13 cellular contexts compared by ENCODE assay signal in genomic region chr1:107535091-107535490, GRCh38.
A peak's percentile ranks its signal among the peaks of the same experiment; 100 is the strongest.
DNase-seq lines count a peak whose midpoint lies in the region; ATAC-seq, FAIRE-seq and TF ChIP-seq lines count a peak whose summit lies in the region.
"Had no signal": no experiment of that assay in that cellular context is flagged by ENCODE, and none has a peak within 500 bp of the region (broad histone marks: within the 10 kb centered on the region; RNA-seq: fewer than 3 reads in every experiment).

No MANE protein-coding gene starts in this region.

- FAIRE-seq in frontal cortex (lab: Jason Lieb, UNC) = no peak
- FAIRE-seq: K562 had no signal

- no peak for TF ChIP-seq CTCF in GM13977 (IDR thresholded peaks at IDR 0.05; ENCODE audit: extremely low read depth, insufficient read depth, missing control alignments)

- DNase-seq in GM13977 (ENCODE audit: low spot score) (peak; percentile 18), NCI-H1105 treated with DMSO at 0.1 percent for 48 hours (lab: John Stamatoyannopoulos, UW) (peak; percentile 61), cerebellum (ENCODE audit: low spot score) (peak; percentile 56), frontal cortex (ENCODE audit: low spot score in 2 of 2) (no peak), NCI-H1048 (lab: John Stamatoyannopoulos, UW) (no peak), HT-29 (ENCODE audit: low spot score) (no peak), hypothalamus (lab: John Stamatoyannopoulos, UW) (no peak)
- DNase-seq: activated effector memory CD4-positive, alpha-beta T cell treated with anti-CD3 and anti-CD28 coated beads, Interleukin-2, amount 50 U/mL, for 16 hours; Caco-2; central memory CD4-positive, alpha-beta T cell; left ventricle myocardium inferior had no signal

- in situ Hi-C loops in GM13977 (cut with MboI; ENCODE audit: low pct_unique_long_range_greater_than_20kb, low sequenced_read_pairs, unreplicated experiment) = loop anchor here (25.0 kb wide), 1 partner anchor 348 kb away; no protein-coding TSS in a partner anchor

- peak; percentile 60 for ATAC-seq in GM21619 (IDR thresholded peaks at IDR 0.05; ENCODE audit: unreplicated experiment)
- ATAC-seq: K562 had no signal

Comparison
In these comparisons a context has a peak if more than half of its experiments do, and no peak if none do; other contexts are left out.
1. DNase-seq: peak in GM13977 (single experiment), NCI-H1105 treated with DMSO at 0.1 percent for 48 hours (single experiment) and cerebellum (single experiment); none in frontal cortex (0 of 2), NCI-H1048 (single experiment), HT-29 (single experiment) and hypothalamus (0 of 51).